ENCODE assay signal across 30 cellular contexts in the genomic region with DNA sequence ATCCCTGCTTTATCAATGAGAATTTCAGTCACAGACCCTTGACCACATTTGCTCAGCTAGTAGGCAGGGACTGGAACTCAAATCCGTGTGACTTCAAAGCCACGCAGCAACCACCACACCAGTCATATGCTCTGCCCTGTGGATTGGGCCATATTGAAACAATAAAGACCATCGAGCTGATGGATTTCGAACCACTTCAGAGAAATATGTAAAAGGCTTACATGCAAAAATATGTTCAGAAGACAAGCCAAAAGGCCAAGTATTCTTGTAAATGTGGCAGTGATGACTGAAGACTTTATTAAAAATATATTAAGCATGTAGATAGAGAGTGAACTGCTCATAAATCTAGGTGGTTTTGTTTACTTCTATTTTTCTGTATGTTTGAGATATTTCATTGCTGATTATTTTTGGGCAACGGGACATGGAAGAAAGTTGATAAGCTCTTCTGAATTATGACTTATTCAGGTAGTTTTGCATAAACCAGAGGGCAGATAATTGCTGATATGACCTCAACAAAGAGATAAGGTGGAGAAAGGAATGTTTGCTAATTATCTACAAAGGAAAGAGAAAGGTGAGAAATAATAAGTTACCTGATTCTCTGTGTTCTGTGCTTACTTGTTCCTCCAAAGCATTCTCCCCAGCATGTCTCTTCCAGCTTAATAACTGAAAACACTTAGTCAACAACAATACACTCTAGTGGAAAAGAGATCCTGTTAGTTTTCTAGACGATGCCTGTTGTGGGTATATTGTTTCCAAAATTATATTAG.
"Had no signal": no experiment of that assay in that cellular context is flagged by ENCODE, and none has a peak within 500 bp of the region (broad histone marks: within the 10 kb centered on the region; RNA-seq: fewer than 3 reads in every experiment).

No MANE protein-coding gene starts in this region.

- H3K36me3 ChIP-seq: left lung, lower lobe of right lung, ovary, prostate gland, stomach, thyroid gland, transverse colon, upper lobe of left lung, vagina had no signal

- DNase-seq: immature natural killer cell; kidney; left colon; left lung; lower lobe of right lung; mammary epithelial cell; mesendoderm; naive B cell; ovary; posterior cingulate gyrus; retina; right cardiac atrium; stimulated activated CD4-positive, alpha-beta T cell treated with anti-CD3 and anti-CD28 coated beads, Interleukin-12 subunit alpha, Interleukin-12 subunit beta, amount 100 ng/mL, for 4 hours; stimulated activated CD4-positive, alpha-beta T cell treated with anti-CD3 and anti-CD28 coated beads, Interleukin-15, amount 100 ng/mL, for 24 hours; stimulated activated CD4-positive, alpha-beta T cell treated with anti-CD3 and anti-CD28 coated beads, Interleukin-2, amount 100 ng/mL, for 24 hours; stimulated activated CD4-positive, alpha-beta T cell treated with anti-CD3 and anti-CD28 coated beads, Interleukin-4, amount 100 ng/mL, for 1 hour; stimulated activated naive B cell treated with anti-CD40 and anti-IgM and Interleukin-4, amounts not matched to agents 10 μg/mL and 1 μg/mL and 100 μg/mL, for 72 hours; stimulated activated naive CD8-positive, alpha-beta T cell treated with anti-CD3 and anti-CD28 coated beads, Interleukin-15, Interleukin-2, amounts not matched to agents 100 U/mL and 50 U/mL, for 24 hours; stomach; testis; thyroid gland; transverse colon; upper lobe of left lung had no signal

- H3K27ac ChIP-seq: left lung, lower lobe of right lung, ovary, prostate gland, stomach, testis, thyroid gland, transverse colon, upper lobe of left lung, vagina had no signal

- H3K36me3 Mint-ChIP-seq: mesothelial cell of epicardium; naive B cell; natural killer cell treated with Interleukin-12 subunit alpha and Interleukin-12 subunit beta and Interleukin-15 and Interleukin-18, amount 100 ng/mL, for 72 hours; stimulated activated naive B cell treated with anti-CD40 and anti-IgM and Interleukin-4, amounts not matched to agents 10 μg/mL and 1 μg/mL and 100 μg/mL, for 72 hours had no signal

- H3K4me1 ChIP-seq: prostate gland, testis, upper lobe of left lung had no signal

- H3K9me3 ChIP-seq: left lung, lower lobe of right lung, ovary, prostate gland, stomach, testis, thyroid gland, transverse colon, upper lobe of left lung, vagina had no signal

- H3K4me1 Mint-ChIP-seq: mesothelial cell of epicardium had no signal

- H3K4me3 Mint-ChIP-seq: immature natural killer cell; mesothelial cell of epicardium; naive B cell; natural killer cell treated with Interleukin-12 subunit alpha and Interleukin-12 subunit beta and Interleukin-15 and Interleukin-18, amount 100 ng/mL, for 72 hours; stimulated activated naive B cell treated with anti-CD40 and anti-IgM and Interleukin-4, amounts not matched to agents 10 μg/mL and 1 μg/mL and 100 μg/mL, for 72 hours had no signal

- H3K27ac Mint-ChIP-seq: immature natural killer cell; mesothelial cell of epicardium; natural killer cell treated with Interleukin-12 subunit alpha and Interleukin-12 subunit beta and Interleukin-15 and Interleukin-18, amount 100 ng/mL, for 72 hours; stimulated activated naive B cell treated with anti-CD40 and anti-IgM and Interleukin-4, amounts not matched to agents 10 μg/mL and 1 μg/mL and 100 μg/mL, for 72 hours had no signal

- H3K27me3 Mint-ChIP-seq: naive B cell; natural killer cell treated with Interleukin-12 subunit alpha and Interleukin-12 subunit beta and Interleukin-15 and Interleukin-18, amount 100 ng/mL, for 72 hours; stimulated activated naive B cell treated with anti-CD40 and anti-IgM and Interleukin-4, amounts not matched to agents 10 μg/mL and 1 μg/mL and 100 μg/mL, for 72 hours had no signal

- H3K27me3 ChIP-seq: left lung, ovary, stomach, testis, thyroid gland, transverse colon, upper lobe of left lung, vagina had no signal

- H3K4me3 ChIP-seq: left lung, lower lobe of right lung, ovary, prostate gland, skin epidermis, stomach, testis, thyroid gland, transverse colon, upper lobe of left lung, vagina had no signal

- ATAC-seq: left lung; lower lobe of right lung; natural killer cell treated with Interleukin-12 subunit alpha and Interleukin-12 subunit beta and Interleukin-15 and Interleukin-18, amount 100 ng/mL, for 72 hours; right cardiac atrium; sciatic nerve; stimulated activated naive B cell treated with anti-CD40 and anti-IgM and Interleukin-4, amounts not matched to agents 10 μg/mL and 1 μg/mL and 100 μg/mL, for 72 hours; stimulated activated naive CD8-positive, alpha-beta T cell treated with anti-CD3 and anti-CD28 coated beads, Interleukin-15, Interleukin-2, amounts not matched to agents 100 U/mL and 50 U/mL, for 24 hours had no signal

- H3K9me3 Mint-ChIP-seq: immature natural killer cell; mesothelial cell of epicardium; naive B cell; natural killer cell treated with Interleukin-12 subunit alpha and Interleukin-12 subunit beta and Interleukin-15 and Interleukin-18, amount 100 ng/mL, for 72 hours; stimulated activated naive B cell treated with anti-CD40 and anti-IgM and Interleukin-4, amounts not matched to agents 10 μg/mL and 1 μg/mL and 100 μg/mL, for 72 hours had no signal

- FAIRE-seq: islet of Langerhans, kidney had no signal
